ENCODE assay signal across 20 cellular contexts in genomic region chr10:121092341-121093099, GRCh38.
DNase-seq lines count a peak whose midpoint lies in the region; ATAC-seq and TF ChIP-seq lines count a peak whose summit lies in the region.
"Had no signal": no experiment of that assay in that cellular context is flagged by ENCODE, and none has a peak within 500 bp of the region (broad histone marks: within the 10 kb centered on the region; RNA-seq: fewer than 3 reads in every experiment).

No MANE protein-coding gene starts in this region.

- H3K36me3 ChIP-seq in mesenchymal stem cell (ENCODE audit: control insufficient read depth in 1 of 2, insufficient read depth in 2 of 2, low read depth in 1 of 2, low read length in 2 of 2): no peaks in the 10 kb centered on the region
- H3K36me3 ChIP-seq: sigmoid colon had no signal

- H3K27me3 ChIP-seq in mesenchymal stem cell (ENCODE audit: control insufficient read depth in 1 of 2, insufficient read depth in 1 of 2, low read length in 2 of 2): no peaks in the 10 kb centered on the region
- H3K27me3 ChIP-seq: dorsolateral prefrontal cortex, sigmoid colon had no signal

- no peaks in the 10 kb centered on the region for H3K27me3 Mint-ChIP-seq in activated CD8-positive, alpha-beta T cell treated with anti-CD3 and anti-CD28 coated beads for 36 hours
- no peaks in the 10 kb centered on the region for H3K27me3 Mint-ChIP-seq in activated CD4-positive, alpha-beta T cell treated with anti-CD3 and anti-CD28 coated beads for 36 hours
- H3K27me3 Mint-ChIP-seq: CD4-positive, CD25-positive, alpha-beta regulatory T cell; stimulated activated memory B cell treated with anti-CD40 and anti-IgM and Interleukin-4, amounts not matched to agents 10 μg/mL and 1 μg/mL and 100 μg/mL, for 72 hours had no signal

- H3K36me3 Mint-ChIP-seq in activated CD8-positive, alpha-beta T cell treated with anti-CD3 and anti-CD28 coated beads for 36 hours (ENCODE audit: low read depth): no peaks in the 10 kb centered on the region
- no peaks in the 10 kb centered on the region for H3K36me3 Mint-ChIP-seq in activated CD4-positive, alpha-beta T cell treated with anti-CD3 and anti-CD28 coated beads for 36 hours (ENCODE audit: low read depth)
- H3K36me3 Mint-ChIP-seq: brain; CD4-positive, CD25-positive, alpha-beta regulatory T cell; memory B cell; stimulated activated memory B cell treated with anti-CD40 and anti-IgM and Interleukin-4, amounts not matched to agents 10 μg/mL and 1 μg/mL and 100 μg/mL, for 72 hours had no signal

- no peak overlapping the region for H2BK120ac ChIP-seq in mesenchymal stem cell (ENCODE audit: low read depth, low read length)

- WGBS in mesenchymal stem cell: 58% methylated on average over 2 of the region's 3 CpGs

- H3K18ac ChIP-seq in mesenchymal stem cell (ENCODE audit: low read depth in 1 of 2, low read length in 2 of 2): no peak overlapping the region

- H3K4me1 Mint-ChIP-seq in activated CD8-positive, alpha-beta T cell treated with anti-CD3 and anti-CD28 coated beads for 36 hours (ENCODE audit: low read depth): no peaks in the 10 kb centered on the region
- H3K4me1 Mint-ChIP-seq in activated CD4-positive, alpha-beta T cell treated with anti-CD3 and anti-CD28 coated beads for 36 hours: no peaks in the 10 kb centered on the region
- H3K4me1 Mint-ChIP-seq: CD4-positive, CD25-positive, alpha-beta regulatory T cell; stimulated activated memory B cell treated with anti-CD40 and anti-IgM and Interleukin-4, amounts not matched to agents 10 μg/mL and 1 μg/mL and 100 μg/mL, for 72 hours had no signal

- no peak for TF ChIP-seq CTCF in epithelial cell of esophagus (IDR thresholded peaks at IDR 0.05; ENCODE audit: insufficient read depth, low read depth, low read length, missing control alignments)
- TF ChIP-seq CTCF in activated CD8-positive, alpha-beta T cell treated with anti-CD3 and anti-CD28 coated beads for 36 hours (IDR thresholded peaks at IDR 0.05): no peak

- no peak overlapping the region for H2BK15ac ChIP-seq in mesenchymal stem cell (ENCODE audit: low read depth, poor library complexity, severe bottlenecking)

- peaks cover 3% of the 10 kb centered on the region for H3K9me3 Mint-ChIP-seq in activated CD8-positive, alpha-beta T cell treated with anti-CD3 and anti-CD28 coated beads for 36 hours
- peaks cover 1% of the 10 kb centered on the region for H3K9me3 Mint-ChIP-seq in activated CD4-positive, alpha-beta T cell treated with anti-CD3 and anti-CD28 coated beads for 36 hours (ENCODE audit: low read depth)
- H3K9me3 Mint-ChIP-seq: activated T-helper 2 cell treated with anti-CD3 and anti-CD28 coated beads, Interferon-gamma antibody, Interleukin-2, Interleukin-4, amounts not matched to agents 10 μg/mL and 5 μg/mL and 100 μg/mL, durations not matched to agents 14 hours and 24 hours and 36 hours had no signal

- intact Hi-C loops in activated CD8-positive, alpha-beta T cell treated with anti-CD3 and anti-CD28 coated beads for 36 hours (cut with micrococcal nuclease): no loop called here
- intact Hi-C loops in activated CD4-positive, alpha-beta T cell treated with anti-CD3 and anti-CD28 coated beads for 36 hours (cut with DNase I, micrococcal nuclease): no loop called here

- DNase-seq in DMS 273 (lab: John Stamatoyannopoulos, UW; ENCODE audit: unreplicated experiment): peak; percentile 14
- no peak for DNase-seq in DMS 273 treated with DMSO at 0.1 percent for 48 hours (lab: John Stamatoyannopoulos, UW)
- DNase-seq in epithelial cell of esophagus (ENCODE audit: low read depth): peak; percentile 60
- peak; percentile 74 for DNase-seq in mesenchymal stem cell
- DNase-seq in amniotic stem cell (lab: John Stamatoyannopoulos, UW): no peak
- no peak for DNase-seq in occipital lobe (lab: John Stamatoyannopoulos, UW)
- no peak for DNase-seq in activated CD8-positive, alpha-beta T cell treated with anti-CD3 and anti-CD28 coated beads for 36 hours
- no peak for DNase-seq in activated CD4-positive, alpha-beta T cell treated with anti-CD3 and anti-CD28 coated beads for 36 hours
- DNase-seq: activated CD4-positive, alpha-beta T cell treated with anti-CD3 and anti-CD28 coated beads, Interleukin-2, amount 50 U/mL, for 48 hours; CD4-positive, CD25-positive, alpha-beta regulatory T cell; dorsolateral prefrontal cortex; NCI-H1436 treated with DMSO at 0.1 percent for 48 hours; sigmoid colon; SK-N-SH had no signal

- no peak overlapping the region for H2AFZ ChIP-seq in mesenchymal stem cell (ENCODE audit: low read depth, low read length)

- no peak overlapping the region for H3K4me2 ChIP-seq in mesenchymal stem cell (ENCODE audit: low read length, poor library complexity, severe bottlenecking)
- H3K4me2 ChIP-seq: KMS-11, SK-N-SH had no signal

- H4K91ac ChIP-seq in mesenchymal stem cell (ENCODE audit: low read length): no peak overlapping the region

- H3K4me3 Mint-ChIP-seq in activated CD8-positive, alpha-beta T cell treated with anti-CD3 and anti-CD28 coated beads for 36 hours: no peak overlapping the region
- no peak overlapping the region for H3K4me3 Mint-ChIP-seq in activated CD4-positive, alpha-beta T cell treated with anti-CD3 and anti-CD28 coated beads for 36 hours
- H3K4me3 Mint-ChIP-seq: brain; memory B cell; stimulated activated memory B cell treated with anti-CD40 and anti-IgM and Interleukin-4, amounts not matched to agents 10 μg/mL and 1 μg/mL and 100 μg/mL, for 72 hours had no signal

- H2AK5ac ChIP-seq in mesenchymal stem cell (ENCODE audit: low read length, severe bottlenecking): no peak overlapping the region

- H3K23ac ChIP-seq in mesenchymal stem cell (ENCODE audit: low read length in 2 of 2): no peak overlapping the region

- H3K79me1 ChIP-seq in mesenchymal stem cell (replicated peaks; ENCODE audit: low read length, poor library complexity, severe bottlenecking): no peaks in the 10 kb centered on the region

- no peak overlapping the region for H3K4ac ChIP-seq in mesenchymal stem cell (ENCODE audit: low read depth in 1 of 2, low read length in 2 of 2)

- no peak for ATAC-seq in activated CD8-positive, alpha-beta T cell treated with anti-CD3 and anti-CD28 coated beads for 36 hours
- no peak for ATAC-seq in activated CD4-positive, alpha-beta T cell treated with anti-CD3 and anti-CD28 coated beads for 36 hours
- ATAC-seq: stimulated activated memory B cell treated with anti-CD40 and anti-IgM and Interleukin-4, amounts not matched to agents 10 μg/mL and 1 μg/mL and 100 μg/mL, for 72 hours had no signal

- H3K4me3 ChIP-seq in epithelial cell of esophagus (ENCODE audit: low read length): no peak overlapping the region
- no peak overlapping the region for H3K4me3 ChIP-seq in mesenchymal stem cell (ENCODE audit: insufficient read depth in 1 of 2, low read depth in 1 of 2, low read length in 2 of 2)
- H3K4me3 ChIP-seq: dorsolateral prefrontal cortex, sigmoid colon had no signal

- H4K8ac ChIP-seq in mesenchymal stem cell (ENCODE audit: low read length): no peak overlapping the region

- no peak overlapping the region for H3K14ac ChIP-seq in mesenchymal stem cell (ENCODE audit: low read length in 2 of 2)

- no peaks in the 10 kb centered on the region for H3K9me3 ChIP-seq in mesenchymal stem cell (ENCODE audit: control insufficient read depth, low read length)
- H3K9me3 ChIP-seq: sigmoid colon, SK-N-SH had no signal

- H3K9ac ChIP-seq in mesenchymal stem cell (ENCODE audit: low read length): no peak overlapping the region
- H3K9ac ChIP-seq: KMS-11, SK-N-SH had no signal

- peaks cover 3% of the 10 kb centered on the region for H3K4me1 ChIP-seq in mesenchymal stem cell (ENCODE audit: control insufficient read depth, insufficient read depth, low read depth, low read length)

- H2BK5ac ChIP-seq in mesenchymal stem cell (ENCODE audit: low read depth, low read length, poor library complexity, severe bottlenecking): no peak overlapping the region

- POLR2A ChIA-PET in activated CD8-positive, alpha-beta T cell treated with anti-CD3 and anti-CD28 coated beads for 36 hours (lab: Charles Lee): no interaction called here
- POLR2A ChIA-PET in activated CD4-positive, alpha-beta T cell treated with anti-CD3 and anti-CD28 coated beads for 36 hours (lab: Charles Lee): no interaction called here

- peak overlapping the region; percentile 76 for H3K27ac ChIP-seq in mesenchymal stem cell (ENCODE audit: low read length, poor library complexity, severe bottlenecking)
- H3K27ac ChIP-seq: 22Rv1, dorsolateral prefrontal cortex, KMS-11, sigmoid colon had no signal

- no peak overlapping the region for H3K27ac Mint-ChIP-seq in activated CD8-positive, alpha-beta T cell treated with anti-CD3 and anti-CD28 coated beads for 36 hours
- no peak overlapping the region for H3K27ac Mint-ChIP-seq in activated CD4-positive, alpha-beta T cell treated with anti-CD3 and anti-CD28 coated beads for 36 hours
- H3K27ac Mint-ChIP-seq: activated T-helper 2 cell treated with anti-CD3 and anti-CD28 coated beads, Interferon-gamma antibody, Interleukin-2, Interleukin-4, amounts not matched to agents 10 μg/mL and 5 μg/mL and 100 μg/mL, durations not matched to agents 14 hours and 24 hours and 36 hours; CD4-positive, CD25-positive, alpha-beta regulatory T cell; memory B cell; stimulated activated memory B cell treated with anti-CD40 and anti-IgM and Interleukin-4, amounts not matched to agents 10 μg/mL and 1 μg/mL and 100 μg/mL, for 72 hours had no signal

- CTCF ChIA-PET in activated CD8-positive, alpha-beta T cell treated with anti-CD3 and anti-CD28 coated beads for 36 hours (lab: Charles Lee): interaction anchor here (2.0 kb wide), 1 partner anchor 144 kb away, joined by 4 read pairs; no protein-coding TSS in a partner anchor
- CTCF ChIA-PET in activated CD4-positive, alpha-beta T cell treated with anti-CD3 and anti-CD28 coated beads for 36 hours (lab: Charles Lee): no interaction called here

- H2BK12ac ChIP-seq in mesenchymal stem cell (ENCODE audit: low read length in 2 of 2): no peak overlapping the region

Comparison
In these comparisons a context has a peak if more than half of its experiments do, and no peak if none do; other contexts are left out.
1. DNase-seq: peak in DMS 273 (single experiment), epithelial cell of esophagus (single experiment) and mesenchymal stem cell (single experiment); none in DMS 273 treated with DMSO at 0.1 percent for 48 hours (single experiment), amniotic stem cell (single experiment), occipital lobe (single experiment), activated CD8-positive, alpha-beta T cell treated with anti-CD3 and anti-CD28 coated beads for 36 hours (single experiment) and activated CD4-positive, alpha-beta T cell treated with anti-CD3 and anti-CD28 coated beads for 36 hours (single experiment).